In genomic region chr10:100999742-101000601, GRCh38 we compare ENCODE assay signal across 8 cellular contexts. TPM values are rescaled to one million over a fixed set of nuclear protein-coding genes. Genes with fewer than 3 reads are reported as not detected.
DNase-seq lines count a peak whose midpoint lies in the region; ATAC-seq and TF ChIP-seq lines count a peak whose summit lies in the region.

TSS of gene LZTS2 (plus strand) at chr10:100999808. CDS start at chr10:101002539, 2,731 bp downstream.

- peak; percentile 0; the same call in 2 of the 3 replicates for ATAC-seq in GM23338
- peak; percentile 0; the same call in 1 of the 2 replicates for ATAC-seq in WTC11
- ATAC-seq in gastroesophageal sphincter, result no peak

- no peaks in the 10 kb centered on the region; the same call in 1 of the 2 replicates for H3K36me3 ChIP-seq in GM23338 (ENCODE audit: insufficient read depth)
- peaks cover 0 to 27% of the 10 kb centered on the region in 2 donors for H3K36me3 ChIP-seq in gastroesophageal sphincter
- H3K36me3 ChIP-seq in neuron (ENCODE audit: insufficient read depth, low read length), result peaks cover 20% of the 10 kb centered on the region

- 0 out of 2 replicates have a peak, but pooled peaks cover 4% of the 10 kb centered on the region for H4K20me1 ChIP-seq in GM23338 (replicated peaks; ENCODE audit: insufficient read depth)

- H3K9me3 Mint-ChIP-seq in GM23338 (no peaks in the 10 kb centered on the region; the same call in 2 of the 3 replicates), WTC11 (no peaks in the 10 kb centered on the region)

- peaks cover 25% of the 10 kb centered on the region for H3F3A ChIP-seq in GM23338 (replicated peaks; ENCODE audit: low read depth)

- no peaks in the 10 kb centered on the region for H3K9me3 ChIP-seq in gastroesophageal sphincter
- no peaks in the 10 kb centered on the region for H3K9me3 ChIP-seq in neuron (ENCODE audit: low read length)

- 0% methylated on average over 3 of the region's 59 CpGs; no CpG with 5 or more reads in 1 of the 2 donors for WGBS in gastroesophageal sphincter (ENCODE audit: low coverage in 1 of 2), 2 donors

- H3K79me2 ChIP-seq in GM23338 (replicated peaks; ENCODE audit: insufficient read depth), result peaks cover 22% of the 10 kb centered on the region

- peak within 1 kb of the TSS; percentile 92 for H3K27ac Mint-ChIP-seq in GM23338
- peak within 1 kb of the TSS; percentile 95 for H3K27ac Mint-ChIP-seq in WTC11

- H3K4me1 ChIP-seq in GM23338 (ENCODE audit: insufficient read depth) (peaks cover 31% of the 10 kb centered on the region), gastroesophageal sphincter (peaks cover 2 to 77% (median 24%) of the 10 kb centered on the region in 3 donors), neuron (ENCODE audit: insufficient read depth, low read length) (peaks cover 32% of the 10 kb centered on the region)

- H3K27me3 Mint-ChIP-seq in GM23338 (ENCODE audit: insufficient read depth, low read depth, poor library complexity) (peaks cover 25% of the 10 kb centered on the region), WTC11 (ENCODE audit: low read depth) (no peaks in the 10 kb centered on the region)

- no peak for TF ChIP-seq EP300 in gastroesophageal sphincter (IDR thresholded peaks at IDR 0.05)

- POLR2A ChIA-PET in WTC11 (lab: Charles Lee), result interaction anchor here (1.8 to 3.4 kb wide), 2 partner anchors 8 to 15 kb away, joined by 5 to 14 read pairs; no protein-coding TSS in a partner anchor

- peak within 1 kb of the TSS; percentile 90 for H3K4me3 ChIP-seq in GM23338
- peak within 1 kb of the TSS; percentile 72 to 81 for H3K4me3 ChIP-seq in gastroesophageal sphincter
- peak within 1 kb of the TSS; percentile 90 for H3K4me3 ChIP-seq in neuron (ENCODE audit: low read length)

- peak within 1 kb of the TSS; percentile 56 for H2AFZ ChIP-seq in GM23338
- H2AFZ ChIP-seq in neuron (ENCODE audit: low read depth, low read length), result peak within 1 kb of the TSS; percentile 7

- H3K4me3 Mint-ChIP-seq in GM23338, result peak within 1 kb of the TSS; percentile 96
- peak within 1 kb of the TSS; percentile 85 for H3K4me3 Mint-ChIP-seq in WTC11

- H3K4me2 ChIP-seq in GM23338, result peak within 1 kb of the TSS; percentile 97

- peak within 1 kb of the TSS; percentile 95 for H3K27ac ChIP-seq in GM23338 (ENCODE audit: low read depth)
- H3K27ac ChIP-seq in gastroesophageal sphincter, result peak within 1 kb of the TSS; percentile 96 to 99 (median 99)

- H3K27me3 ChIP-seq in GM23338 (ENCODE audit: insufficient read depth) (no peaks in the 10 kb centered on the region), gastroesophageal sphincter (no peaks in the 10 kb centered on the region), neuron (ENCODE audit: insufficient read depth, low read length) (no peaks in the 10 kb centered on the region)

- peaks cover 25% of the 10 kb centered on the region for H3K36me3 Mint-ChIP-seq in GM23338 (ENCODE audit: low read depth)
- peaks cover 4% of the 10 kb centered on the region for H3K36me3 Mint-ChIP-seq in WTC11

- DNase-seq in A172 (ENCODE audit: low spot score) (peak; percentile 26), GM23338 (ENCODE audit: low spot score) (peak; percentile 62), WTC11 (ENCODE audit: low spot score) (no peak), NCI-H226 (no peak), foreskin melanocyte (no peak)
- DNase-seq in central memory CD4-positive, alpha-beta T cell, result no peak

- TF ChIP-seq POLR2A in gastroesophageal sphincter (IDR thresholded peaks at IDR 0.05), result no peak

- no peak for TF ChIP-seq CTCF in GM23338 (conservative IDR thresholded peaks at IDR 0.05; ENCODE audit: low read depth in 2 of 2)
- no peak for TF ChIP-seq CTCF in WTC11 (IDR thresholded peaks at IDR 0.05)
- no peak for TF ChIP-seq CTCF in gastroesophageal sphincter (IDR thresholded peaks at IDR 0.05)

- peaks cover 31% of the 10 kb centered on the region for H3K4me1 Mint-ChIP-seq in GM23338
- H3K4me1 Mint-ChIP-seq in WTC11, result peaks cover 25% of the 10 kb centered on the region

- H3K9me2 ChIP-seq in GM23338 (ENCODE audit: insufficient read depth), result no peaks in the 10 kb centered on the region

- CTCF ChIA-PET in WTC11 (lab: Charles Lee), result interaction anchor here (0.6 to 13.4 kb wide), 13 partner anchors 9 to 1738 kb away, joined by 3 to 277 read pairs (median 4); partner anchors contain the start of genes PDZD7, SEMA4G and SFXN3

TF ChIP-seq in GM23338, 12 proteins besides CTCF, POLR2A, EP300 and RAD21 (continues in another document):
- no peak for TF ChIP-seq EZH2 (IDR thresholded peaks at IDR 0.05; ENCODE audit: low read depth, unreplicated experiment)
- TF ChIP-seq STAT1 (IDR thresholded peaks at IDR 0.05; ENCODE audit: unreplicated experiment), result no peak
- TF ChIP-seq ZNF114 (CRISPR knock-in tag; IDR thresholded peaks at IDR 0.05), result no peak

TF ChIP-seq in WTC11, 78 proteins besides CTCF, POLR2A, EP300 and RAD21:
- TF ChIP-seq SMAD4 (CRISPR knock-in tag; IDR thresholded peaks at IDR 0.05) (no peak), CDX4 (CRISPR knock-in tag; IDR thresholded peaks at IDR 0.05; ENCODE audit: borderline replicate concordance) (no peak), PREB (CRISPR knock-in tag; IDR thresholded peaks at IDR 0.05; ENCODE audit: borderline replicate concordance) (no peak), FOXP1 (CRISPR knock-in tag; IDR thresholded peaks at IDR 0.05; ENCODE audit: borderline replicate concordance) (no peak), ZNF121 (CRISPR knock-in tag; IDR thresholded peaks at IDR 0.05) (peak; percentile 66; the same call in 1 of the 2 replicates), HMGXB4 (CRISPR knock-in tag; IDR thresholded peaks at IDR 0.05) (no peak)

RNA-seq across cellular contexts. Expression of gene LZTS2, which starts in this region (rescaled TPM):
- total RNA-seq in A172 (2014; rRNA removed; shearing (Covaris generic)), result 66.5 and 76.9 TPM in 2 replicates
- 62.8 and 88.3 TPM in 2 replicates for total RNA-seq in GM23338 (2014; rRNA removed; shearing (Covaris generic))
- 27.6 and 28.8 TPM in 2 replicates for polyA plus RNA-seq in GM23338 (2016; fragmentation: Nextera tagmentation; extraction: Ambion mirVana)
- total RNA-seq in WTC11 (2021) (84.6 to 93.1 TPM (median 91.1 TPM) in 3 replicates), gastroesophageal sphincter (100 to 1,000 TPM; 134 to 181 (median 141) TPM)

Comparison
In these comparisons a context has a peak if more than half of its experiments do, and no peak if none do; other contexts are left out.
1. DNase-seq: peak in A172 (single experiment) and GM23338 (single experiment); none in WTC11 (single experiment), central memory CD4-positive, alpha-beta T cell (single experiment), NCI-H226 (single experiment) and foreskin melanocyte (single experiment).
2. Peak in every context shown above with its lines, with median percentiles within 50 percentile points of each other: H3K4me3 ChIP-seq.